ENCODE assay signal across 2 cellular contexts in genomic region chr7:15400440-15400839, GRCh38.
TF ChIP-seq lines count a peak whose summit lies in the region.

No MANE protein-coding gene starts in this region.

TF ChIP-seq in SK-N-SH, 30 proteins besides CTCF, POLR2A, EP300 and RAD21:
- TF ChIP-seq MEF2A (IDR thresholded peaks at IDR 0.05; ENCODE audit: borderline replicate concordance, low read depth), result no peak
- TF ChIP-seq CHD2 (IDR thresholded peaks at IDR 0.05; ENCODE audit: low read length, partially characterized antibody), result no peak
- TF ChIP-seq IRF3 (IDR thresholded peaks at IDR 0.05; ENCODE audit: low read depth, low read length), result no peak
- no peak for TF ChIP-seq REST (IDR thresholded peaks at IDR 0.05; ENCODE audit: low read depth, low read length)
- no peak for TF ChIP-seq RXRA (IDR thresholded peaks at IDR 0.05; ENCODE audit: borderline replicate concordance, low read depth)
- no peak for TF ChIP-seq GABPA (IDR thresholded peaks at IDR 0.05; ENCODE audit: low read depth)
- TF ChIP-seq RCOR1 (IDR thresholded peaks at IDR 0.05; ENCODE audit: low read length), result no peak
- TF ChIP-seq EZH2phosphoT487 (IDR thresholded peaks at IDR 0.05; ENCODE audit: borderline replicate concordance, low read depth), result no peak
- no peak for TF ChIP-seq POLR2AphosphoS5 (IDR thresholded peaks at IDR 0.05; ENCODE audit: low read depth, low read length)
- TF ChIP-seq FOXM1 (IDR thresholded peaks at IDR 0.05; ENCODE audit: low read depth), result no peak
- no peak for TF ChIP-seq PBX3 (IDR thresholded peaks at IDR 0.05)
- no peak for TF ChIP-seq SIN3A (IDR thresholded peaks at IDR 0.05; ENCODE audit: borderline replicate concordance, low read depth, low read length)
- TF ChIP-seq FOXJ3 (CRISPR knock-in tag; IDR thresholded peaks at IDR 0.05), result no peak
- TF ChIP-seq NFIC (IDR thresholded peaks at IDR 0.05; ENCODE audit: borderline replicate concordance), result no peak
- TF ChIP-seq FOSL2 (IDR thresholded peaks at IDR 0.05; ENCODE audit: borderline replicate concordance, low read depth), result no peak
- TF ChIP-seq RFX5 (IDR thresholded peaks at IDR 0.05; ENCODE audit: low read length), result no peak
- TF ChIP-seq MXI1 (IDR thresholded peaks at IDR 0.05; ENCODE audit: low read depth, low read length), result no peak
- no peak for TF ChIP-seq ZBTB33 (IDR thresholded peaks at IDR 0.05; ENCODE audit: borderline replicate concordance, low read depth)
- no peak for TF ChIP-seq USF1 (IDR thresholded peaks at IDR 0.05; ENCODE audit: borderline replicate concordance, low read depth)
- TF ChIP-seq USF2 (IDR thresholded peaks at IDR 0.05; ENCODE audit: borderline replicate concordance, low read depth, low read length), result no peak

TF ChIP-seq in SK-N-SH treated with all-trans-retinoic acid at 6 μM for 48 hours, 23 proteins besides CTCF, POLR2A, EP300 and RAD21:
- TF ChIP-seq CSDC2 (CRISPR knock-in tag; IDR thresholded peaks at IDR 0.05) (no peak), ZFP30 (CRISPR knock-in tag; IDR thresholded peaks at IDR 0.05) (no peak), ZC3H10 (CRISPR knock-in tag; IDR thresholded peaks at IDR 0.05) (no peak), PPARA (CRISPR knock-in tag; IDR thresholded peaks at IDR 0.05; ENCODE audit: borderline replicate concordance) (no peak), TOX (CRISPR knock-in tag; IDR thresholded peaks at IDR 0.05; ENCODE audit: borderline replicate concordance) (no peak), GLIS3 (CRISPR knock-in tag; IDR thresholded peaks at IDR 0.05) (no peak), BACH2 (CRISPR knock-in tag; IDR thresholded peaks at IDR 0.05; ENCODE audit: borderline replicate concordance) (no peak), ZNF8 (CRISPR knock-in tag; IDR thresholded peaks at IDR 0.05) (no peak), ISL1 (CRISPR knock-in tag; IDR thresholded peaks at IDR 0.05) (no peak), CSRNP3 (CRISPR knock-in tag; IDR thresholded peaks at IDR 0.05) (no peak), ARNTL (CRISPR knock-in tag; IDR thresholded peaks at IDR 0.05; ENCODE audit: borderline replicate concordance, low read depth) (no peak), PATZ1 (CRISPR knock-in tag; IDR thresholded peaks at IDR 0.05; ENCODE audit: borderline replicate concordance) (no peak), OSR1 (CRISPR knock-in tag; IDR thresholded peaks at IDR 0.05) (no peak), TSHZ2 (CRISPR knock-in tag; IDR thresholded peaks at IDR 0.05) (no peak)
